Comparison of ENCODE assay signal across 12 cellular contexts in genomic region chr2:29113027-29113686, GRCh38. TPM values are rescaled to one million over a fixed set of nuclear protein-coding genes. Genes with fewer than 3 reads are reported as not detected.
A peak's percentile ranks its signal among the peaks of the same experiment; 100 is the strongest.
DNase-seq lines count a peak whose midpoint lies in the region; ATAC-seq, FAIRE-seq and TF ChIP-seq lines count a peak whose summit lies in the region.
"Had no signal": no experiment of that assay in that cellular context is flagged by ENCODE, and none has a peak within 500 bp of the region (broad histone marks: within the 10 kb centered on the region; RNA-seq: fewer than 3 reads in every experiment).

No MANE protein-coding gene starts in this region.

- BruUV-seq in OCI-LY7 (replicated peaks; lab: Mats Ljungman, UMichigan): no TSS peak

- H3K4me2 ChIP-seq in OCI-LY7 (ENCODE audit: low read length): no peak overlapping the region

- intact Hi-C loops in OCI-LY7 (cut with micrococcal nuclease; ENCODE audit: unreplicated experiment): no loop called here

- CTCF ChIA-PET in activated CD8-positive, alpha-beta memory T cell treated with anti-CD3 and anti-CD28 coated beads, Interleukin-2, amount 10 ng/mL, durations not matched to agents 7 days and 5 days (lab: Charles Lee): interaction anchor here (1.0 kb wide), 1 partner anchor 157 kb away, joined by 3 read pairs; no protein-coding TSS in a partner anchor
- CTCF ChIA-PET in OCI-LY7 (lab: Charles Lee; ENCODE audit: unreplicated experiment): interaction anchor here (0.5 kb wide), 1 partner anchor 134 kb away, joined by 3 read pairs; no protein-coding TSS in a partner anchor

- no peaks in the 10 kb centered on the region for H3K36me3 ChIP-seq in OCI-LY7 (ENCODE audit: insufficient read depth, low read length)

- H3K4me1 ChIP-seq in OCI-LY7 (ENCODE audit: insufficient read depth, low read length, poor library complexity, severe bottlenecking): no peaks in the 10 kb centered on the region

- no peak overlapping the region for H3K27ac Mint-ChIP-seq in activated CD8-positive, alpha-beta memory T cell treated with anti-CD3 and anti-CD28 coated beads, Interleukin-2, amount 10 ng/mL, durations not matched to agents 7 days and 5 days
- H3K27ac Mint-ChIP-seq: activated naive CD4-positive, alpha-beta T cell treated with anti-CD3 and anti-CD28 coated beads, Interleukin-2, amount 50 U/mL, for 24 hours; mesothelial cell of epicardium had no signal

- FAIRE-seq in H54 (lab: Jason Lieb, UNC): no peak

- peaks cover 4% of the 10 kb centered on the region for H3K27me3 Mint-ChIP-seq in activated CD8-positive, alpha-beta memory T cell treated with anti-CD3 and anti-CD28 coated beads, Interleukin-2, amount 10 ng/mL, durations not matched to agents 7 days and 5 days
- H3K27me3 Mint-ChIP-seq: activated naive CD4-positive, alpha-beta T cell treated with anti-CD3 and anti-CD28 coated beads, Interleukin-2, amount 50 U/mL, for 24 hours had no signal

- H2AFZ ChIP-seq in OCI-LY7 (ENCODE audit: low read length): no peak overlapping the region

- no peak for ATAC-seq in HG02610 (IDR thresholded peaks at IDR 0.05; ENCODE audit: unreplicated experiment)
- ATAC-seq in activated CD8-positive, alpha-beta memory T cell treated with anti-CD3 and anti-CD28 coated beads, Interleukin-2, amount 10 ng/mL, durations not matched to agents 7 days and 5 days: no peak

- no peaks in the 10 kb centered on the region for H3K9me2 ChIP-seq in OCI-LY7 (ENCODE audit: insufficient read depth, low read length)

- peaks cover 8% of the 10 kb centered on the region for H3K36me3 Mint-ChIP-seq in activated CD8-positive, alpha-beta memory T cell treated with anti-CD3 and anti-CD28 coated beads, Interleukin-2, amount 10 ng/mL, durations not matched to agents 7 days and 5 days
- H3K36me3 Mint-ChIP-seq: activated naive CD4-positive, alpha-beta T cell treated with anti-CD3 and anti-CD28 coated beads, Interleukin-2, amount 50 U/mL, for 24 hours; mesothelial cell of epicardium had no signal

- TF ChIP-seq POLR2A in H54 (IDR thresholded peaks at IDR 0.05; ENCODE audit: low read depth, low read length): no peak

- H3K4me3 Mint-ChIP-seq in activated CD8-positive, alpha-beta memory T cell treated with anti-CD3 and anti-CD28 coated beads, Interleukin-2, amount 10 ng/mL, durations not matched to agents 7 days and 5 days: no peak overlapping the region

- POLR2A ChIA-PET in OCI-LY7 (lab: Charles Lee): no interaction called here

- no peaks in the 10 kb centered on the region for H3K9me3 Mint-ChIP-seq in activated CD8-positive, alpha-beta memory T cell treated with anti-CD3 and anti-CD28 coated beads, Interleukin-2, amount 10 ng/mL, durations not matched to agents 7 days and 5 days (ENCODE audit: low read depth)
- H3K9me3 Mint-ChIP-seq: activated naive CD4-positive, alpha-beta T cell treated with anti-CD3 and anti-CD28 coated beads, Interleukin-2, amount 50 U/mL, for 24 hours; mesothelial cell of epicardium had no signal

- no peak overlapping the region for H3K27ac ChIP-seq in OCI-LY7 (ENCODE audit: low read depth, low read length, poor library complexity, severe bottlenecking)

- no peaks in the 10 kb centered on the region for H3K79me2 ChIP-seq in OCI-LY7 (ENCODE audit: insufficient read depth, low read depth, low read length)

- TF ChIP-seq CTCF in retinal pigment epithelial cell (conservative IDR thresholded peaks at IDR 0.05; ENCODE audit: low read depth, low read length) (no peak), OCI-LY7 (conservative IDR thresholded peaks at IDR 0.05; ENCODE audit: low read length) (no peak)

- H3K4me1 Mint-ChIP-seq in activated CD8-positive, alpha-beta memory T cell treated with anti-CD3 and anti-CD28 coated beads, Interleukin-2, amount 10 ng/mL, durations not matched to agents 7 days and 5 days: peaks cover 43% of the 10 kb centered on the region

- DNase-seq in H54 (ENCODE audit: insufficient read length, low spot score) (peak; percentile 21), amniotic epithelial cell (ENCODE audit: low read depth) (peak; percentile 88), foreskin melanocyte (peak; percentile 35), retinal pigment epithelial cell (ENCODE audit: low read depth) (peak; percentile 61), OCI-LY7 (ENCODE audit: low spot score) (no peak)
- DNase-seq in activated CD8-positive, alpha-beta memory T cell treated with anti-CD3 and anti-CD28 coated beads, Interleukin-2, amount 10 ng/mL, durations not matched to agents 7 days and 5 days: no peak
- no peak for DNase-seq in activated CD8-positive, alpha-beta memory T cell treated with anti-CD3 and anti-CD28 coated beads for 24 hours

- no peaks in the 10 kb centered on the region for H3K9me3 ChIP-seq in OCI-LY7 (ENCODE audit: low read length)
- H3K9me3 ChIP-seq: MG63 had no signal

- H3K4me3 ChIP-seq in retinal pigment epithelial cell (ENCODE audit: low read length) (no peak overlapping the region), OCI-LY7 (ENCODE audit: low read depth, low read length, poor library complexity, severe bottlenecking) (no peak overlapping the region)
- H3K4me3 ChIP-seq: MG63 had no signal

- H4K20me1 ChIP-seq in OCI-LY7 (ENCODE audit: insufficient read depth, low read length): no peaks in the 10 kb centered on the region

RNA-seq across cellular contexts. Expression of gene CLIP4, which starts 2.1 kb away (rescaled TPM):
- total RNA-seq in activated CD8-positive, alpha-beta memory T cell treated with anti-CD3 and anti-CD28 coated beads, Interleukin-2, amount 10 ng/mL, durations not matched to agents 7 days and 5 days: 10 to 100 TPM; 27.6 to 36.7 TPM
- not detected in 2 replicates for total RNA-seq in OCI-LY7 (2014; rRNA removed; shearing (Covaris generic))
- not detected in 2 replicates for total RNA-seq in OCI-LY7 (2022)

RNA-seq across cellular contexts. Expression of gene PCARE, which starts 38.8 kb away (rescaled TPM):
- total RNA-seq in activated CD8-positive, alpha-beta memory T cell treated with anti-CD3 and anti-CD28 coated beads, Interleukin-2, amount 10 ng/mL, durations not matched to agents 7 days and 5 days: not detected
- total RNA-seq in OCI-LY7 (2014; rRNA removed; shearing (Covaris generic)): not detected in 2 replicates
- total RNA-seq in OCI-LY7 (2022): not detected in 2 replicates
- total RNA-seq: T-helper 2 cell treated with Interferon-gamma antibody and Interleukin-4, amounts not matched to agents 100 ng/mL and 5 ng/mL, for 36 hours had no signal

Comparison
In these comparisons a context has a peak if more than half of its experiments do, and no peak if none do; other contexts are left out.
1. DNase-seq: peak in H54 (single experiment), amniotic epithelial cell (single experiment), foreskin melanocyte (single experiment) and retinal pigment epithelial cell (single experiment); none in activated CD8-positive, alpha-beta memory T cell treated with anti-CD3 and anti-CD28 coated beads, Interleukin-2, amount 10 ng/mL, durations not matched to agents 7 days and 5 days (single experiment), OCI-LY7 (single experiment) and activated CD8-positive, alpha-beta memory T cell treated with anti-CD3 and anti-CD28 coated beads for 24 hours (single experiment).
2. RNA of gene CLIP4, which starts 2.1 kb away (total RNA-seq): 27.6 to 36.7 TPM in activated CD8-positive, alpha-beta memory T cell treated with anti-CD3 and anti-CD28 coated beads, Interleukin-2, amount 10 ng/mL, durations not matched to agents 7 days and 5 days; not detected in OCI-LY7; every median in the first group is over 10 times any median in the second.